24 cellular contexts compared by ENCODE assay signal in genomic region chr1:33385251-33385650, GRCh38. TPM values are rescaled to one million over a fixed set of nuclear protein-coding genes. Genes with fewer than 3 reads are reported as not detected.
A peak's percentile ranks its signal among the peaks of the same experiment; 100 is the strongest.
DNase-seq lines count a peak whose midpoint lies in the region; ATAC-seq, FAIRE-seq and TF ChIP-seq lines count a peak whose summit lies in the region.
"Had no signal": no experiment of that assay in that cellular context is flagged by ENCODE, and none has a peak within 500 bp of the region (broad histone marks: within the 10 kb centered on the region; RNA-seq: fewer than 3 reads in every experiment).

No MANE protein-coding gene starts in this region.

- no peak for ATAC-seq in HepG2
- ATAC-seq in right lobe of liver: no peak
- ATAC-seq in HG02763 (IDR thresholded peaks at IDR 0.05; ENCODE audit: unreplicated experiment): no peak
- no peak for ATAC-seq in GM23338

- TF ChIP-seq EP300 in HepG2 (IDR thresholded peaks at IDR 0.05; ENCODE audit: low read depth in 2 of 2, low read length in 2 of 2) (no peak), HepG2 (CRISPR knock-in tag; IDR thresholded peaks at IDR 0.05; ENCODE audit: borderline replicate concordance) (no peak)

- H3K9me2 ChIP-seq in hepatocyte (replicated peaks; ENCODE audit: insufficient read depth) (no peaks in the 10 kb centered on the region), GM23338 (ENCODE audit: insufficient read depth) (no peaks in the 10 kb centered on the region)

- TF ChIP-seq CTCF in HepG2 (CRISPR knock-in tag; IDR thresholded peaks at IDR 0.05) (no peak), right lobe of liver (IDR thresholded peaks at IDR 0.05) (no peak), chondrocyte (IDR thresholded peaks at IDR 0.05) (no peak), hepatocyte (IDR thresholded peaks at IDR 0.05; ENCODE audit: poor library complexity) (no peak), GM23338 (conservative IDR thresholded peaks at IDR 0.05; ENCODE audit: low read depth in 2 of 2) (no peak)

- CTCF ChIA-PET in HepG2 (lab: Yijun Ruan, JAX; ENCODE audit: low intra/inter-chr PET ratio, low total read pairs): no interaction called here

- BruUV-seq in HepG2 (replicated peaks; lab: Mats Ljungman, UMichigan): no TSS peak

- no peak for TF ChIP-seq POLR2A in HepG2 (IDR thresholded peaks at IDR 0.05; ENCODE audit: insufficient read depth in 1 of 2, low read depth in 2 of 2, low read length in 2 of 2)
- no peak for TF ChIP-seq POLR2A in right lobe of liver (IDR thresholded peaks at IDR 0.05)

- H3K36me3 ChIP-seq in HepG2 (replicated peaks in 1 of 2; ENCODE audit: control insufficient read depth in 1 of 2, insufficient read depth in 2 of 2, low read length in 2 of 2): no peaks in the 10 kb centered on the region
- H3K36me3 ChIP-seq in right lobe of liver: no peaks in the 10 kb centered on the region
- H3K36me3 ChIP-seq in hepatocyte (replicated peaks; ENCODE audit: insufficient read depth, low read depth): no peaks in the 10 kb centered on the region
- H3K36me3 ChIP-seq in GM23338 (ENCODE audit: insufficient read depth): no peaks in the 10 kb centered on the region
- H3K36me3 ChIP-seq: BLaER1 had no signal

- H4K20me1 ChIP-seq in HepG2 (ENCODE audit: insufficient read depth, low read length): no peaks in the 10 kb centered on the region
- H4K20me1 ChIP-seq in hepatocyte (ENCODE audit: insufficient read depth, poor library complexity, severe bottlenecking): no peaks in the 10 kb centered on the region
- H4K20me1 ChIP-seq in GM23338 (replicated peaks; ENCODE audit: insufficient read depth): no peaks in the 10 kb centered on the region
- H4K20me1 ChIP-seq: BLaER1 had no signal

- no peaks in the 10 kb centered on the region for H3K9me3 ChIP-seq in HepG2 (ENCODE audit: low read length)
- no peaks in the 10 kb centered on the region for H3K9me3 ChIP-seq in right lobe of liver
- no peaks in the 10 kb centered on the region for H3K9me3 ChIP-seq in hepatocyte (ENCODE audit: low read depth)
- H3K9me3 ChIP-seq: BLaER1 had no signal

- H3K79me2 ChIP-seq in HepG2 (ENCODE audit: insufficient read depth, low read length) (no peaks in the 10 kb centered on the region), hepatocyte (no peaks in the 10 kb centered on the region), GM23338 (replicated peaks; ENCODE audit: insufficient read depth) (no peaks in the 10 kb centered on the region)

- no peaks in the 10 kb centered on the region for H3K9me3 Mint-ChIP-seq in chondrocyte (ENCODE audit: low read depth)
- H3K9me3 Mint-ChIP-seq in GM23338: no peaks in the 10 kb centered on the region
- H3K9me3 Mint-ChIP-seq: CD4-positive, CD25-positive, alpha-beta regulatory T cell; H9 had no signal

- H3K27ac ChIP-seq in HepG2 (ENCODE audit: extremely low read length, insufficient read depth, low read length) (no peak overlapping the region), right lobe of liver (no peak overlapping the region), hepatocyte (peak overlapping the region; percentile 13), temporal lobe (ENCODE audit: low read depth, low read length) (peak overlapping the region; percentile 92), GM23338 (ENCODE audit: low read depth) (no peak overlapping the region)
- H3K27ac ChIP-seq: BLaER1 had no signal

- no peak overlapping the region for H2AFZ ChIP-seq in HepG2 (ENCODE audit: low read length)
- no peak overlapping the region for H2AFZ ChIP-seq in hepatocyte
- H2AFZ ChIP-seq in GM23338: no peak overlapping the region
- H2AFZ ChIP-seq: GM23248 had no signal

- H3K4me1 Mint-ChIP-seq in chondrocyte (ENCODE audit: low read depth) (peaks cover 57% of the 10 kb centered on the region), GM23338 (peaks cover 19% of the 10 kb centered on the region)

- H3K9ac ChIP-seq in HepG2 (ENCODE audit: insufficient read depth, low read depth, low read length): no peak overlapping the region
- H3K9ac ChIP-seq: BLaER1, GM23248 had no signal

- H3K27me3 Mint-ChIP-seq in chondrocyte (ENCODE audit: low read depth): no peaks in the 10 kb centered on the region
- peaks cover 1% of the 10 kb centered on the region for H3K27me3 Mint-ChIP-seq in GM23338 (ENCODE audit: insufficient read depth, low read depth, poor library complexity)

- H3K4me3 Mint-ChIP-seq in chondrocyte (ENCODE audit: unreplicated experiment) (no peak overlapping the region), GM23338 (no peak overlapping the region)
- H3K4me3 Mint-ChIP-seq: CD4-positive, CD25-positive, alpha-beta regulatory T cell; H9 had no signal

- H3K36me3 Mint-ChIP-seq in chondrocyte (ENCODE audit: low read depth): no peaks in the 10 kb centered on the region
- no peaks in the 10 kb centered on the region for H3K36me3 Mint-ChIP-seq in GM23338 (ENCODE audit: low read depth)
- H3K36me3 Mint-ChIP-seq: CD4-positive, CD25-positive, alpha-beta regulatory T cell had no signal

- H3K27ac Mint-ChIP-seq in chondrocyte (ENCODE audit: unreplicated experiment): peak overlapping the region; percentile 45
- no peak overlapping the region for H3K27ac Mint-ChIP-seq in GM23338
- H3K27ac Mint-ChIP-seq: CD4-positive, CD25-positive, alpha-beta regulatory T cell; H9 had no signal

- in situ Hi-C loops in HepG2 (cut with HindIII; ENCODE audit: extremely low pct_ligation_motif_present, low pct_unique_long_range_greater_than_20kb): no loop called here

- H3K4me2 ChIP-seq in HepG2 (ENCODE audit: low read depth, low read length) (no peak overlapping the region; the same call in 1 of the 2 replicates), hepatocyte (peak overlapping the region; percentile 4), GM23338 (no peak overlapping the region)
- H3K4me2 ChIP-seq: BLaER1 had no signal

- H3K27me3 ChIP-seq in HepG2 (ENCODE audit: control insufficient read depth in 1 of 2, insufficient read depth in 2 of 2, low read length in 2 of 2): peaks cover 1 to 7% of the 10 kb centered on the region in 2 experiments; a peak in 3 of 5 replicates
- no peaks in the 10 kb centered on the region for H3K27me3 ChIP-seq in right lobe of liver
- no peaks in the 10 kb centered on the region for H3K27me3 ChIP-seq in hepatocyte
- no peaks in the 10 kb centered on the region for H3K27me3 ChIP-seq in GM23338 (ENCODE audit: insufficient read depth)
- H3K27me3 ChIP-seq: BLaER1 had no signal

- WGBS in HepG2 (ENCODE audit: low lambda C conversion rate): 15% methylated on average over 6 of the region's 6 CpGs
- 73% methylated on average over 5 of the region's 6 CpGs for WGBS in right lobe of liver (ENCODE audit: insufficient coverage, low coverage, low lambda C conversion rate, missing lambda C conversion rate)
- 75% methylated on average over 6 of the region's 6 CpGs for WGBS in hepatocyte (ENCODE audit: low lambda C conversion rate, missing lambda C conversion rate)

- DNase-seq in HepG2 (ENCODE audit: low spot score): no peak
- no peak for DNase-seq in right lobe of liver
- DNase-seq in chondrocyte (ENCODE audit: low spot score): no peak
- DNase-seq in hepatocyte (ENCODE audit: low spot score): no peak
- DNase-seq in GM23338 (ENCODE audit: low spot score): no peak
- DNase-seq in activated T-cell treated with anti-CD3 and anti-CD28 coated beads, Interleukin-2, amount 50 U/mL, for 1 hour: no peak
- DNase-seq: 8988T; CD4-positive, CD25-positive, alpha-beta regulatory T cell; GM23248; H9; NCI-H1105; NCI-H1436 treated with DMSO at 0.1 percent for 48 hours; NCI-H2029; NCI-H446 treated with DMSO at 0.1 percent for 48 hours; NCI-H526; NCI-H82; NK-92 treated with Interleukin-12 subunit alpha and Interleukin-12 subunit beta, amount 100 ng/mL, for 24 hours; PC-3; Right ventricle myocardium superior had no signal

- intact Hi-C loops in HepG2 (cut with micrococcal nuclease; ENCODE audit: unreplicated experiment): no loop called here
- intact Hi-C loops in right lobe of liver (cut with DNase I): no loop called here

- POLR2A ChIA-PET in HepG2 (lab: Yijun Ruan, JAX): no interaction called here

- TF ChIP-seq RAD21 in HepG2 (CRISPR knock-in tag; IDR thresholded peaks at IDR 0.05): no peak

- H3F3A ChIP-seq in GM23338 (replicated peaks; ENCODE audit: low read depth): no peaks in the 10 kb centered on the region

- no peak for FAIRE-seq in HepG2 (lab: Jason Lieb, UNC)
- FAIRE-seq: D721Med, GM19239 had no signal

- H3K4me3 ChIP-seq in HepG2 (replicated peaks in 1 of 3; ENCODE audit: insufficient read depth in 1 of 3, low read depth in 2 of 3, low read length in 3 of 3) (no peak overlapping the region), right lobe of liver (no peak overlapping the region), hepatocyte (no peak overlapping the region), GM23338 (no peak overlapping the region)
- H3K4me3 ChIP-seq: BLaER1, GM23248 had no signal

- H3K4me1 ChIP-seq in HepG2 (ENCODE audit: insufficient read depth, low read length) (peaks cover 26% of the 10 kb centered on the region), right lobe of liver (peaks cover 0 to 3% (median 1%) of the 10 kb centered on the region in 4 donors), hepatocyte (ENCODE audit: insufficient read depth) (peaks cover 5% of the 10 kb centered on the region), GM23338 (ENCODE audit: insufficient read depth) (peaks cover 11% of the 10 kb centered on the region; the same call in 1 of the 2 replicates)
- H3K4me1 ChIP-seq: BLaER1 had no signal

RNA-seq across cellular contexts. Expression of gene PHC2, which starts 45.6 kb away (rescaled TPM):
- total RNA-seq in HepG2 (2016; rRNA removed; fragmentation: Illumina TruSeq; extraction: Trizol) (52.5 and 53.5 TPM in 2 replicates), right lobe of liver (10 to 100 TPM; 49.3 to 86.5 (median 66.8) TPM), chondrocyte (75.9 to 99.7 TPM (median 91.5 TPM) in 3 replicates), hepatocyte (56.3 and 77.5 TPM in 2 replicates), temporal lobe (40.3 TPM)
- total RNA-seq in HepG2 (2016; cell fraction: cytosol; rRNA removed; fragmentation: Illumina TruSeq; extraction: Trizol; ENCODE audit: low read depth): 37.8 and 42.1 TPM in 2 replicates
- total RNA-seq in HepG2 (2016; cell fraction: insoluble cytoplasmic fraction; rRNA removed; fragmentation: Illumina TruSeq; extraction: Trizol): 44.7 and 53.5 TPM in 2 replicates
- 102 and 120 TPM in 2 replicates for total RNA-seq in HepG2 (2016; cell fraction: membrane; rRNA removed; fragmentation: Illumina TruSeq; extraction: Trizol)
- total RNA-seq in HepG2 (2016; cell fraction: nucleus; rRNA removed; fragmentation: Illumina TruSeq; extraction: Trizol): 27.9 and 32.8 TPM in 2 replicates
- polyA plus RNA-seq in HepG2 (2011; rRNA removed) (84.9 and 100 TPM in 2 replicates), hepatocyte (101 and 121 TPM in 2 replicates), GM23338 (2016; fragmentation: Nextera tagmentation; extraction: Ambion mirVana) (1.7 and 2.0 TPM in 2 replicates)
- polyA plus RNA-seq in HepG2 (2011; cell fraction: cytosol; rRNA removed): 86.4 and 90.4 TPM in 2 replicates
- 83.8 and 90.8 TPM in 2 replicates for polyA plus RNA-seq in HepG2 (2011; cell fraction: nucleus; rRNA removed)
- 70.9 and 73.7 TPM in 2 replicates for polyA plus RNA-seq in HepG2 (2012)
- 41.6 and 55.3 TPM in 2 replicates for polyA plus RNA-seq in HepG2 (2016; cell fraction: cytosol; fragmentation: Illumina TruSeq; extraction: Trizol; ENCODE audit: low read depth)
- 61.1 and 69.9 TPM in 2 replicates for polyA plus RNA-seq in HepG2 (2016; cell fraction: insoluble cytoplasmic fraction; fragmentation: Illumina TruSeq; extraction: Trizol; ENCODE audit: low read depth)
- polyA plus RNA-seq in HepG2 (2016; cell fraction: membrane; fragmentation: Illumina TruSeq; extraction: Trizol; ENCODE audit: low read depth): 98.3 and 114 TPM in 2 replicates
- polyA plus RNA-seq in HepG2 (2016; cell fraction: nucleus; fragmentation: Illumina TruSeq; extraction: Trizol; ENCODE audit: insufficient read depth, low read depth): 62.2 and 63.0 TPM in 2 replicates
- polyA minus RNA-seq in HepG2 (2011; rRNA and poly(A)+ RNA removed; ENCODE audit: low replicate concordance): 24.7 and 72.3 TPM in 2 replicates
- 33.1 and 41.3 TPM in 2 replicates for polyA minus RNA-seq in HepG2 (2011; cell fraction: cytosol; rRNA and poly(A)+ RNA removed)
- polyA minus RNA-seq in HepG2 (2011; cell fraction: nucleus; rRNA and poly(A)+ RNA removed): 23.3 and 28.7 TPM in 2 replicates
- 7.3 and 11.8 TPM in 2 replicates for total RNA-seq in GM23338 (2014; rRNA removed; shearing (Covaris generic))

Comparison
In these comparisons a context has a peak if more than half of its experiments do, and no peak if none do; other contexts are left out.
1. H3K27ac ChIP-seq: peak in hepatocyte (single experiment) and temporal lobe (single experiment); none in HepG2 (single experiment), right lobe of liver (0 of 3) and GM23338 (single experiment).